ENCODE assay signal across 1 cellular context in the genomic region with DNA sequence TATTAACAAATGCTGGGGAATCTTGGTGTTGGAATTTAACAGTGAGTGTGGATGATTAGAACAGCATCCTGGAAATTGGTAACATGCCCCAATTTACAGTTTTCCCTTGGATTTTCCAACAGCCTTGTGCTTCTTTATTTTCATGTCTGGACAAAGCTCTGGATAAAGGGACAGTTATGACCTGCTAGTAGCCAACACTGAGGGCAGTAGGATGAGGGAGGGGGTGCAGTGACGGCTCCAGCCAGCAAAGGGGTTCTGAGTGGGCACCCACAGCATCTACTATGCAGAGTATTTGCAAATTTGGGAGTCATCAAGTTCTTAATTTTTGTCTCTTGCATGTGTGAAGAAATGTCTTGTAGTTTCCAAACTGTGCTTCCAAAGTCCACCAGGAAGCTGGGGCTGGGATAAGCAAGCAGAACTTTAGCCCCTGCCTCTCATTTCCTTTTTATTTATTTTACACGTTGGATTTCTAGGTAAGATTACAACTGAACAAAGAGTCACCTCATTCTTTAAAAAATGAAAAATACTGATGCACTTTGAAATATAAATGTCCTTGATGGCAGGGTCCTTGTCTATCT.
A peak's percentile ranks its signal among the peaks of the same experiment; 100 is the strongest.
TF ChIP-seq lines count a peak whose summit lies in the region.

No MANE protein-coding gene starts in this region.

TF ChIP-seq in HepG2, 621 proteins besides CTCF, POLR2A, EP300 and RAD21 (continued from another document and continues in another):
- TF ChIP-seq SAP130 (CRISPR knock-in tag; IDR thresholded peaks at IDR 0.05; ENCODE audit: low read depth), result peak; percentile 73
- no peak for TF ChIP-seq PAX8 (CRISPR knock-in tag; IDR thresholded peaks at IDR 0.05; ENCODE audit: borderline replicate concordance)
- TF ChIP-seq, protein P1, sequence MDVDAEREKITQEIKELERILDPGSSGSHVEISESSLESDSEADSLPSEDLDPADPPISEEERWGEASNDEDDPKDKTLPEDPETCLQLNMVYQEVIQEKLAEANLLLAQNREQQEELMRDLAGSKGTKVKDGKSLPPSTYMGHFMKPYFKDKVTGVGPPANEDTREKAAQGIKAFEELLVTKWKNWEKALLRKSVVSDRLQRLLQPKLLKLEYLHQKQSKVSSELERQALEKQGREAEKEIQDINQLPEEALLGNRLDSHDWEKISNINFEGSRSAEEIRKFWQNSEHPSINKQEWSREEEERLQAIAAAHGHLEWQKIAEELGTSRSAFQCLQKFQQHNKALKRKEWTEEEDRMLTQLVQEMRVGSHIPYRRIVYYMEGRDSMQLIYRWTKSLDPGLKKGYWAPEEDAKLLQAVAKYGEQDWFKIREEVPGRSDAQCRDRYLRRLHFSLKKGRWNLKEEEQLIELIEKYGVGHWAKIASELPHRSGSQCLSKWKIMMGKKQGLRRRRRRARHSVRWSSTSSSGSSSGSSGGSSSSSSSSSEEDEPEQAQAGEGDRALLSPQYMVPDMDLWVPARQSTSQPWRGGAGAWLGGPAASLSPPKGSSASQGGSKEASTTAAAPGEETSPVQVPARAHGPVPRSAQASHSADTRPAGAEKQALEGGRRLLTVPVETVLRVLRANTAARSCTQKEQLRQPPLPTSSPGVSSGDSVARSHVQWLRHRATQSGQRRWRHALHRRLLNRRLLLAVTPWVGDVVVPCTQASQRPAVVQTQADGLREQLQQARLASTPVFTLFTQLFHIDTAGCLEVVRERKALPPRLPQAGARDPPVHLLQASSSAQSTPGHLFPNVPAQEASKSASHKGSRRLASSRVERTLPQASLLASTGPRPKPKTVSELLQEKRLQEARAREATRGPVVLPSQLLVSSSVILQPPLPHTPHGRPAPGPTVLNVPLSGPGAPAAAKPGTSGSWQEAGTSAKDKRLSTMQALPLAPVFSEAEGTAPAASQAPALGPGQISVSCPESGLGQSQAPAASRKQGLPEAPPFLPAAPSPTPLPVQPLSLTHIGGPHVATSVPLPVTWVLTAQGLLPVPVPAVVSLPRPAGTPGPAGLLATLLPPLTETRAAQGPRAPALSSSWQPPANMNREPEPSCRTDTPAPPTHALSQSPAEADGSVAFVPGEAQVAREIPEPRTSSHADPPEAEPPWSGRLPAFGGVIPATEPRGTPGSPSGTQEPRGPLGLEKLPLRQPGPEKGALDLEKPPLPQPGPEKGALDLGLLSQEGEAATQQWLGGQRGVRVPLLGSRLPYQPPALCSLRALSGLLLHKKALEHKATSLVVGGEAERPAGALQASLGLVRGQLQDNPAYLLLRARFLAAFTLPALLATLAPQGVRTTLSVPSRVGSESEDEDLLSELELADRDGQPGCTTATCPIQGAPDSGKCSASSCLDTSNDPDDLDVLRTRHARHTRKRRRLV (CRISPR knock-in tag; IDR thresholded peaks at IDR 0.05), result no peak
- TF ChIP-seq ZMYM2 (CRISPR knock-in tag; IDR thresholded peaks at IDR 0.05), result no peak
- peak in 1 of 2 experiments; percentile 66; a peak in 2 of 4 replicates for TF ChIP-seq REST (IDR thresholded peaks at IDR 0.05; ENCODE audit: borderline replicate concordance in 1 of 2, low read depth in 1 of 2, low read length in 2 of 2)
- no peak for TF ChIP-seq YY1 (IDR thresholded peaks at IDR 0.05; ENCODE audit: insufficient read depth, insufficient replicate concordance, low read depth, low read length)
- no peak for TF ChIP-seq EZH2 (conservative IDR thresholded peaks at IDR 0.05; ENCODE audit: low read depth, low read length)
- no peak for TF ChIP-seq IKZF1 (IDR thresholded peaks at IDR 0.05)
- no peak for TF ChIP-seq ZFP90 (CRISPR knock-in tag; IDR thresholded peaks at IDR 0.05; ENCODE audit: borderline replicate concordance)
- TF ChIP-seq ELF4 (CRISPR knock-in tag; IDR thresholded peaks at IDR 0.05; ENCODE audit: borderline replicate concordance), result peak; percentile 66; the same call in 1 of the 2 replicates
- no peak for TF ChIP-seq ZKSCAN1 (IDR thresholded peaks at IDR 0.05; ENCODE audit: low read length)
- TF ChIP-seq, protein P2, sequence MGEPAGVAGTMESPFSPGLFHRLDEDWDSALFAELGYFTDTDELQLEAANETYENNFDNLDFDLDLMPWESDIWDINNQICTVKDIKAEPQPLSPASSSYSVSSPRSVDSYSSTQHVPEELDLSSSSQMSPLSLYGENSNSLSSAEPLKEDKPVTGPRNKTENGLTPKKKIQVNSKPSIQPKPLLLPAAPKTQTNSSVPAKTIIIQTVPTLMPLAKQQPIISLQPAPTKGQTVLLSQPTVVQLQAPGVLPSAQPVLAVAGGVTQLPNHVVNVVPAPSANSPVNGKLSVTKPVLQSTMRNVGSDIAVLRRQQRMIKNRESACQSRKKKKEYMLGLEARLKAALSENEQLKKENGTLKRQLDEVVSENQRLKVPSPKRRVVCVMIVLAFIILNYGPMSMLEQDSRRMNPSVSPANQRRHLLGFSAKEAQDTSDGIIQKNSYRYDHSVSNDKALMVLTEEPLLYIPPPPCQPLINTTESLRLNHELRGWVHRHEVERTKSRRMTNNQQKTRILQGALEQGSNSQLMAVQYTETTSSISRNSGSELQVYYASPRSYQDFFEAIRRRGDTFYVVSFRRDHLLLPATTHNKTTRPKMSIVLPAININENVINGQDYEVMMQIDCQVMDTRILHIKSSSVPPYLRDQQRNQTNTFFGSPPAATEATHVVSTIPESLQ (CRISPR knock-in tag; conservative IDR thresholded peaks at IDR 0.05), result no peak
- TF ChIP-seq TP53 (CRISPR knock-in tag; conservative IDR thresholded peaks at IDR 0.05), result no peak
- no peak for TF ChIP-seq AGO2 (optimal IDR thresholded peaks at IDR 0.05; ENCODE audit: low read depth, low read length)
- no peak for TF ChIP-seq ZNF646 (CRISPR knock-in tag; IDR thresholded peaks at IDR 0.05)
- no peak for TF ChIP-seq ZNF691 (CRISPR knock-in tag; IDR thresholded peaks at IDR 0.05; ENCODE audit: borderline replicate concordance, low read depth)
- no peak for TF ChIP-seq ZNF7 (CRISPR knock-in tag; IDR thresholded peaks at IDR 0.05)
- TF ChIP-seq ZNF350 (CRISPR knock-in tag; IDR thresholded peaks at IDR 0.05; ENCODE audit: borderline replicate concordance, low read depth), result peak; percentile 27; the same call in 1 of the 2 replicates
- peak; percentile 95 for TF ChIP-seq MED1 (CRISPR knock-in tag; IDR thresholded peaks at IDR 0.05)
- TF ChIP-seq SMARCE1 (IDR thresholded peaks at IDR 0.05; ENCODE audit: borderline replicate concordance), result no peak
- no peak for TF ChIP-seq MEIS1 (CRISPR knock-in tag; IDR thresholded peaks at IDR 0.05; ENCODE audit: borderline replicate concordance)
- TF ChIP-seq, protein P3, sequence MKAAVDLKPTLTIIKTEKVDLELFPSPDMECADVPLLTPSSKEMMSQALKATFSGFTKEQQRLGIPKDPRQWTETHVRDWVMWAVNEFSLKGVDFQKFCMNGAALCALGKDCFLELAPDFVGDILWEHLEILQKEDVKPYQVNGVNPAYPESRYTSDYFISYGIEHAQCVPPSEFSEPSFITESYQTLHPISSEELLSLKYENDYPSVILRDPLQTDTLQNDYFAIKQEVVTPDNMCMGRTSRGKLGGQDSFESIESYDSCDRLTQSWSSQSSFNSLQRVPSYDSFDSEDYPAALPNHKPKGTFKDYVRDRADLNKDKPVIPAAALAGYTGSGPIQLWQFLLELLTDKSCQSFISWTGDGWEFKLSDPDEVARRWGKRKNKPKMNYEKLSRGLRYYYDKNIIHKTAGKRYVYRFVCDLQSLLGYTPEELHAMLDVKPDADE (CRISPR knock-in tag; IDR thresholded peaks at IDR 0.05), result no peak
- TF ChIP-seq PHB2 (IDR thresholded peaks at IDR 0.05; ENCODE audit: partially characterized antibody), result no peak
- peak; percentile 82 for TF ChIP-seq MED8 (CRISPR knock-in tag; IDR thresholded peaks at IDR 0.05; ENCODE audit: insufficient replicate concordance)
- no peak for TF ChIP-seq ZNF33A (CRISPR knock-in tag; IDR thresholded peaks at IDR 0.05; ENCODE audit: borderline replicate concordance)
- TF ChIP-seq ZZZ3 (CRISPR knock-in tag; IDR thresholded peaks at IDR 0.05; ENCODE audit: borderline replicate concordance), result no peak
- no peak for TF ChIP-seq ZBTB3 (CRISPR knock-in tag; IDR thresholded peaks at IDR 0.05; ENCODE audit: borderline replicate concordance, low read depth)
- TF ChIP-seq KMT2A (CRISPR knock-in tag; IDR thresholded peaks at IDR 0.05), result 0 out of 2 replicates have a peak, but pooled peaks have one; percentile 30
- TF ChIP-seq CBX1 (IDR thresholded peaks at IDR 0.05; ENCODE audit: low read depth), result no peak
- no peak for TF ChIP-seq RBM22 (optimal IDR thresholded peaks at IDR 0.05; ENCODE audit: low read length)
- TF ChIP-seq ZNF10 (CRISPR knock-in tag; IDR thresholded peaks at IDR 0.05; ENCODE audit: borderline replicate concordance, low read depth), result no peak
- TF ChIP-seq ZNF264 (CRISPR knock-in tag; IDR thresholded peaks at IDR 0.05), result no peak; the same call in 1 of the 2 replicates
- TF ChIP-seq ERF (CRISPR knock-in tag; IDR thresholded peaks at IDR 0.05), result peak; percentile 61
- peak; percentile 78 for TF ChIP-seq FOXA3 (CRISPR knock-in tag; IDR thresholded peaks at IDR 0.05)
- no peak for TF ChIP-seq ZNF326 (CRISPR knock-in tag; IDR thresholded peaks at IDR 0.05; ENCODE audit: borderline replicate concordance)
- TF ChIP-seq FOXJ3 (CRISPR knock-in tag; IDR thresholded peaks at IDR 0.05; ENCODE audit: borderline replicate concordance), result peak; percentile 61; the same call in 1 of the 2 replicates
- 0 out of 2 replicates have a peak, but pooled peaks have one; percentile 46 for TF ChIP-seq ZNF24 (IDR thresholded peaks at IDR 0.05)
- no peak for TF ChIP-seq MZF1 (CRISPR knock-in tag; IDR thresholded peaks at IDR 0.05; ENCODE audit: borderline replicate concordance)
